ENCODE assay signal across 8 cellular contexts in the genomic region with DNA sequence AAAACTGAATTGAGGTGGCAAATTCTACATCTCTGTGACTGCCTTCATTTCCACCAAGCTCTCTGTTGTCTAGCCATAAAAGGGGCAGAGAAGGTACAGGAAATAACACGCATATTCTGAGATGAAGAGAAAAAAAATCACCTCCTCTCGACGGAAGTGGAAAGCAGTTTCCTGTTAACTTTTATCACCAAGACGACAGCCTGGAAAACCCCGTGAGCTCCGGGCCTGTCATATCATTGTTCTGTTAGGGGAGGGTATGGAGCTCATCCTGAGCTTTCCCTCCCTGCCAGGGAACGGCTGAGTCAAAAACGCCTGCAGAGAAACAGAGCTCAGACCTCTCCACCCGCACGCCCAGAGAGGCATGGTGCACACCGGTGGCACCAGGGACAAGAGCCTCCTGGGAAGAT.
DNase-seq lines count a peak whose midpoint lies in the region; ATAC-seq and TF ChIP-seq lines count a peak whose summit lies in the region.

No MANE protein-coding gene starts in this region.

- peak overlapping the region; percentile 97 for H3K27ac ChIP-seq in subcutaneous abdominal adipose tissue (ENCODE audit: low read depth, low read length)

- H3K4me3 ChIP-seq in GM12864 (ENCODE audit: low read depth, low read length) (peak overlapping the region; percentile 36), subcutaneous abdominal adipose tissue (ENCODE audit: low read depth in 1 of 5, low read length in 5 of 5) (no peak overlapping the region)

- no peaks in the 10 kb centered on the region for H3K9me3 ChIP-seq in subcutaneous abdominal adipose tissue (ENCODE audit: control insufficient read depth in 5 of 5, low read length in 5 of 5)

- H3K27ac Mint-ChIP-seq in T-cell: no peak overlapping the region
- H3K27ac Mint-ChIP-seq in naive B cell: peak overlapping the region in 3 of 6 donors; percentile 97 to 100 (median 99)

- H3K9me3 Mint-ChIP-seq in T-cell: no peaks in the 10 kb centered on the region
- no peaks in the 10 kb centered on the region for H3K9me3 Mint-ChIP-seq in naive B cell

- DNase-seq in GM12864 (ENCODE audit: low read depth) (peak; percentile 73), T-cell (peak; percentile 20 to 83 (median 74)), naive B cell (peak; percentile 82), SHP77 (lab: John Stamatoyannopoulos, UW) (no peak), NCI-H526 (lab: John Stamatoyannopoulos, UW) (no peak)
- DNase-seq in activated naive CD8-positive, alpha-beta T cell treated with anti-CD3 and anti-CD28 coated beads, Interleukin-2, amount 50 U/mL, for 16 hours (ENCODE audit: low read depth, low spot score): peak; percentile 38

- no peaks in the 10 kb centered on the region for H3K27me3 ChIP-seq in subcutaneous abdominal adipose tissue (ENCODE audit: control insufficient read depth in 5 of 5, insufficient read depth in 4 of 5, low read length in 5 of 5)

- no peaks in the 10 kb centered on the region for H3K36me3 Mint-ChIP-seq in T-cell
- H3K36me3 Mint-ChIP-seq in naive B cell: no peaks in the 10 kb centered on the region

- peaks cover 8 to 48% (median 37%) of the 10 kb centered on the region in 5 donors for H3K4me1 ChIP-seq in subcutaneous abdominal adipose tissue (ENCODE audit: control insufficient read depth in 5 of 5, insufficient read depth in 5 of 5, low read length in 5 of 5)

- ATAC-seq in HG02571 (IDR thresholded peaks at IDR 0.05; ENCODE audit: unreplicated experiment): peak; percentile 67
- peak; percentile 86 to 93 (median 93) for ATAC-seq in T-cell (replicated peaks in 1 of 4)
- ATAC-seq in naive B cell (ENCODE audit: low read depth in 2 of 2): peak; percentile 86 to 89

- H3K9ac ChIP-seq in subcutaneous abdominal adipose tissue (ENCODE audit: low read length in 5 of 5): peak overlapping the region in 1 of 5 donors; percentile 11

- H3K4me3 Mint-ChIP-seq in T-cell (peak overlapping the region; percentile 73 to 81 (median 77)), naive B cell (peak overlapping the region; percentile 57 to 91 (median 83))

- peaks cover 4 to 33% (median 23%) of the 10 kb centered on the region in 5 donors for H3K36me3 ChIP-seq in subcutaneous abdominal adipose tissue (ENCODE audit: control insufficient read depth in 5 of 5, insufficient read depth in 5 of 5, low read length in 5 of 5)

- no peaks in the 10 kb centered on the region for H3K27me3 Mint-ChIP-seq in T-cell
- no peaks in the 10 kb centered on the region for H3K27me3 Mint-ChIP-seq in naive B cell

- peaks cover 11 to 15% (median 12%) of the 10 kb centered on the region in 3 donors for H3K4me1 Mint-ChIP-seq in T-cell
- peaks cover 27 to 65% (median 53%) of the 10 kb centered on the region in 3 donors for H3K4me1 Mint-ChIP-seq in naive B cell

- POLR2A ChIA-PET in T-cell (lab: Charles Lee): interaction anchor here (0.5 to 1.3 kb wide), 14 partner anchors 9 to 817 kb away, joined by 3 to 19 read pairs (median 4); no protein-coding TSS in a partner anchor

- TF ChIP-seq CTCF in GM12864 (IDR thresholded peaks at IDR 0.05; ENCODE audit: low read depth, low read length, missing control alignments): no peak

- CTCF ChIA-PET in T-cell (lab: Charles Lee): interaction anchor here (0.5 to 1.7 kb wide), 16 partner anchors 9 to 756 kb away, joined by 3 to 7 read pairs (median 4); a partner anchor contains a TSS

Comparison
In these comparisons a context has a peak if more than half of its experiments do, and no peak if none do; other contexts are left out.
1. DNase-seq: peak in GM12864 (single experiment), T-cell (34 of 34), activated naive CD8-positive, alpha-beta T cell treated with anti-CD3 and anti-CD28 coated beads, Interleukin-2, amount 50 U/mL, for 16 hours (single experiment) and naive B cell (single experiment); none in SHP77 (0 of 2) and NCI-H526 (0 of 2).
2. Peak in every context shown above with its lines, with median percentiles within 50 percentile points of each other: ATAC-seq.